Comparison of ENCODE assay signal across 21 cellular contexts in genomic region chr1:27615346-27616004, GRCh38. TPM values are rescaled to one million over a fixed set of nuclear protein-coding genes. Genes with fewer than 3 reads are reported as not detected.
A peak's percentile ranks its signal among the peaks of the same experiment; 100 is the strongest.
DNase-seq lines count a peak whose midpoint lies in the region; ATAC-seq and TF ChIP-seq lines count a peak whose summit lies in the region.
"Had no signal": no experiment of that assay in that cellular context is flagged by ENCODE, and none has a peak within 500 bp of the region (broad histone marks: within the 10 kb centered on the region; RNA-seq: fewer than 3 reads in every experiment).

No MANE protein-coding gene starts in this region.

- no peaks in the 10 kb centered on the region for H3K27me3 ChIP-seq in vagina
- H3K27me3 ChIP-seq: breast epithelium had no signal

- DNase-seq in Right ventricle myocardium superior (peak; percentile 37), Right ventricle myocardium inferior (ENCODE audit: missing footprints) (no peak), mesothelial cell of epicardium (ENCODE audit: low spot score in 2 of 2, unreplicated experiment in 2 of 2) (no peak), AML-193 (lab: John Stamatoyannopoulos, UW) (no peak), vagina (ENCODE audit: extremely low spot score in 2 of 2) (no peak)
- DNase-seq in central memory CD8-positive, alpha-beta T cell (ENCODE audit: low spot score in 2 of 2), result no peak
- DNase-seq in activated CD8-positive, alpha-beta memory T cell treated with anti-CD3 and anti-CD28 coated beads for 24 hours, result no peak
- DNase-seq: ACHN; activated CD4-positive, alpha-beta T cell treated with anti-CD3 and anti-CD28 coated beads, Interleukin-2, amount 50 U/mL, for 4 hours; activated naive CD8-positive, alpha-beta T cell treated with anti-CD3 and anti-CD28 coated beads for 36 hours; activated T-cell treated with anti-CD3 and anti-CD28 coated beads, Interleukin-2, amount 50 U/mL, for 24 hours; COR-L47; MV-4-11; NCI-H2029 treated with DMSO at 0.1 percent for 48 hours; NCI-H524 had no signal

- TF ChIP-seq CTCF in mesothelial cell of epicardium (IDR thresholded peaks at IDR 0.05; ENCODE audit: unreplicated experiment) (no peak), vagina (IDR thresholded peaks at IDR 0.05) (no peak)

- H3K4me3 Mint-ChIP-seq in central memory CD8-positive, alpha-beta T cell, result no peak overlapping the region
- H3K4me3 Mint-ChIP-seq in mesothelial cell of epicardium, result peak overlapping the region; percentile 62
- H3K4me3 Mint-ChIP-seq in stimulated activated memory B cell treated with anti-CD40 and anti-IgM and Interleukin-4, amounts not matched to agents 10 μg/mL and 1 μg/mL and 100 μg/mL, for 72 hours, result no peak overlapping the region
- H3K4me3 Mint-ChIP-seq: activated naive CD8-positive, alpha-beta T cell treated with anti-CD3 and anti-CD28 coated beads for 36 hours; activated T-cell treated with anti-CD3 and anti-CD28 coated beads, Interleukin-2, amount 50 U/mL, for 24 hours had no signal

- H3K36me3 ChIP-seq in vagina, result no peaks in the 10 kb centered on the region
- H3K36me3 ChIP-seq: breast epithelium, HAP-1, SJSA1 had no signal

- peak overlapping the region; percentile 82 for H3K27ac Mint-ChIP-seq in central memory CD8-positive, alpha-beta T cell (ENCODE audit: low read depth)
- peak overlapping the region; percentile 41 for H3K27ac Mint-ChIP-seq in mesothelial cell of epicardium
- H3K27ac Mint-ChIP-seq in stimulated activated memory B cell treated with anti-CD40 and anti-IgM and Interleukin-4, amounts not matched to agents 10 μg/mL and 1 μg/mL and 100 μg/mL, for 72 hours, result peak overlapping the region; percentile 44

- peaks cover 57% of the 10 kb centered on the region for H3K36me3 Mint-ChIP-seq in central memory CD8-positive, alpha-beta T cell (ENCODE audit: insufficient read depth)
- no peaks in the 10 kb centered on the region for H3K36me3 Mint-ChIP-seq in mesothelial cell of epicardium
- H3K36me3 Mint-ChIP-seq in stimulated activated memory B cell treated with anti-CD40 and anti-IgM and Interleukin-4, amounts not matched to agents 10 μg/mL and 1 μg/mL and 100 μg/mL, for 72 hours, result peaks cover 5% of the 10 kb centered on the region
- H3K36me3 Mint-ChIP-seq: activated naive CD8-positive, alpha-beta T cell treated with anti-CD3 and anti-CD28 coated beads for 36 hours had no signal

- H3K27me3 Mint-ChIP-seq in central memory CD8-positive, alpha-beta T cell, result no peaks in the 10 kb centered on the region
- H3K27me3 Mint-ChIP-seq in mesothelial cell of epicardium (ENCODE audit: low read depth), result no peaks in the 10 kb centered on the region
- H3K27me3 Mint-ChIP-seq in stimulated activated memory B cell treated with anti-CD40 and anti-IgM and Interleukin-4, amounts not matched to agents 10 μg/mL and 1 μg/mL and 100 μg/mL, for 72 hours, result no peaks in the 10 kb centered on the region
- H3K27me3 Mint-ChIP-seq: activated naive CD8-positive, alpha-beta T cell treated with anti-CD3 and anti-CD28 coated beads for 36 hours; activated T-cell treated with anti-CD3 and anti-CD28 coated beads, Interleukin-2, amount 50 U/mL, for 24 hours had no signal

- H3K27ac ChIP-seq in vagina, result no peak overlapping the region
- H3K27ac ChIP-seq: breast epithelium, SJSA1 had no signal

- intact Hi-C loops in Right ventricle myocardium superior (cut with DNase I) (no loop called here), Right ventricle myocardium inferior (cut with DNase I) (no loop called here), vagina (cut with DNase I) (no loop called here)

- H3K4me1 Mint-ChIP-seq in central memory CD8-positive, alpha-beta T cell, result peaks cover 52% of the 10 kb centered on the region
- H3K4me1 Mint-ChIP-seq in mesothelial cell of epicardium, result peaks cover 12% of the 10 kb centered on the region
- H3K4me1 Mint-ChIP-seq in stimulated activated memory B cell treated with anti-CD40 and anti-IgM and Interleukin-4, amounts not matched to agents 10 μg/mL and 1 μg/mL and 100 μg/mL, for 72 hours, result peaks cover 29% of the 10 kb centered on the region

- H3K9me3 Mint-ChIP-seq in central memory CD8-positive, alpha-beta T cell, result no peaks in the 10 kb centered on the region
- no peaks in the 10 kb centered on the region for H3K9me3 Mint-ChIP-seq in mesothelial cell of epicardium
- no peaks in the 10 kb centered on the region for H3K9me3 Mint-ChIP-seq in stimulated activated memory B cell treated with anti-CD40 and anti-IgM and Interleukin-4, amounts not matched to agents 10 μg/mL and 1 μg/mL and 100 μg/mL, for 72 hours
- H3K9me3 Mint-ChIP-seq: activated naive CD8-positive, alpha-beta T cell treated with anti-CD3 and anti-CD28 coated beads for 36 hours; activated T-cell treated with anti-CD3 and anti-CD28 coated beads, Interleukin-2, amount 50 U/mL, for 24 hours had no signal

- H3K9me3 ChIP-seq in vagina, result no peaks in the 10 kb centered on the region
- H3K9me3 ChIP-seq: breast epithelium, HAP-1, SJSA1 had no signal

- no peak overlapping the region for H3K4me3 ChIP-seq in vagina
- H3K4me3 ChIP-seq: breast epithelium, HAP-1, SJSA1 had no signal

- ATAC-seq in Right ventricle myocardium superior (ENCODE audit: poor library complexity) (no peak), Right ventricle myocardium inferior (no peak)
- ATAC-seq in central memory CD8-positive, alpha-beta T cell (replicated peaks; ENCODE audit: extremely low read depth, poor library complexity, severe bottlenecking), result no peak
- ATAC-seq in stimulated activated memory B cell treated with anti-CD40 and anti-IgM and Interleukin-4, amounts not matched to agents 10 μg/mL and 1 μg/mL and 100 μg/mL, for 72 hours, result no peak
- ATAC-seq: left lobe of liver had no signal

- TF ChIP-seq POLR2A in vagina (IDR thresholded peaks at IDR 0.05), result no peak

- H3K4me1 ChIP-seq in vagina, result no peaks in the 10 kb centered on the region
- H3K4me1 ChIP-seq: breast epithelium, HAP-1, SJSA1 had no signal

RNA-seq across cellular contexts. Expression of gene AHDC1, which starts 11.5 kb away (rescaled TPM):
- total RNA-seq in Right ventricle myocardium superior (47.4 TPM), Right ventricle myocardium inferior (51.2 TPM), mesothelial cell of epicardium (71.4 to 73.5 TPM (median 72.1 TPM) in 3 replicates), vagina (62.4 TPM)

RNA-seq across cellular contexts. Expression of gene FGR, which starts 19.5 kb away (rescaled TPM):
- total RNA-seq in Right ventricle myocardium superior (3.7 TPM), Right ventricle myocardium inferior (5.1 TPM), mesothelial cell of epicardium (0.11 to 0.53 TPM (median 0.20 TPM) in 3 replicates), vagina (18.4 TPM)
- total RNA-seq: G401, SJSA1 had no signal

RNA-seq across cellular contexts. Expression of gene IFI6, which starts 56.5 kb away (rescaled TPM):
- total RNA-seq in Right ventricle myocardium superior (29.2 TPM), Right ventricle myocardium inferior (34.6 TPM), mesothelial cell of epicardium (419 to 500 TPM (median 425 TPM) in 3 replicates), vagina (28.2 TPM)

Comparison
In these comparisons a context has a peak if more than half of its experiments do, and no peak if none do; other contexts are left out.
1. RNA of gene IFI6, which starts 56.5 kb away (total RNA-seq): 419 to 500 TPM in mesothelial cell of epicardium; 34.6 TPM in Right ventricle myocardium inferior (single experiment), 29.2 TPM in Right ventricle myocardium superior (single experiment) and 28.2 TPM in vagina (single experiment); every median in the first group is over 10 times any median in the second.
2. Peak in every context shown above with its lines, with median percentiles within 50 percentile points of each other: H3K27ac Mint-ChIP-seq.